16 cellular contexts compared by ENCODE assay signal in genomic region chr9:134634667-134635230, GRCh38. TPM values are rescaled to one million over a fixed set of nuclear protein-coding genes. Genes with fewer than 3 reads are reported as not detected.
"Had no signal": no experiment of that assay in that cellular context is flagged by ENCODE, and none has a peak within 500 bp of the region (broad histone marks: within the 10 kb centered on the region; RNA-seq: fewer than 3 reads in every experiment).

No MANE protein-coding gene starts in this region.

- H3K36me3 Mint-ChIP-seq: activated naive CD8-positive, alpha-beta T cell treated with anti-CD3 and anti-CD28 coated beads, Interleukin-2, amount 10 ng/mL, durations not matched to agents 7 days and 5 days; neural progenitor cell had no signal

- H2AFZ ChIP-seq: neural progenitor cell had no signal

- H3K4me1 Mint-ChIP-seq: activated B cell treated with CpG ODN at 0.5 μM for 24 hours; activated CD4-positive, alpha-beta T cell treated with anti-CD3 and anti-CD28 coated beads, Interleukin-2, amount 10 ng/mL, durations not matched to agents 24 days and 14 days; activated naive CD8-positive, alpha-beta T cell treated with anti-CD3 and anti-CD28 coated beads, Interleukin-2, amount 10 ng/mL, durations not matched to agents 7 days and 5 days; activated T-helper 17 cell treated with anti-CD3 and anti-CD28 coated beads, Interleukin-2, amount 50 U/mL, for 72 hours had no signal

- H3K27me3 Mint-ChIP-seq: activated CD4-positive, alpha-beta T cell treated with anti-CD3 and anti-CD28 coated beads, Interleukin-2, amount 10 ng/mL, durations not matched to agents 24 days and 14 days; activated naive CD8-positive, alpha-beta T cell treated with anti-CD3 and anti-CD28 coated beads, Interleukin-2, amount 10 ng/mL, durations not matched to agents 7 days and 5 days had no signal

- H3K9me3 Mint-ChIP-seq: activated B cell treated with CpG ODN at 0.5 μM for 24 hours; activated CD4-positive, alpha-beta T cell treated with anti-CD3 and anti-CD28 coated beads, Interleukin-2, amount 10 ng/mL, durations not matched to agents 24 days and 14 days; activated naive CD8-positive, alpha-beta T cell treated with anti-CD3 and anti-CD28 coated beads, Interleukin-2, amount 10 ng/mL, durations not matched to agents 7 days and 5 days; activated T-helper 17 cell treated with anti-CD3 and anti-CD28 coated beads, Interleukin-2, amount 50 U/mL, for 72 hours; neural progenitor cell had no signal

- H3K4me2 ChIP-seq: neural progenitor cell had no signal

- H3K4me1 ChIP-seq: foreskin keratinocyte, left lung, neural progenitor cell, vagina had no signal

- H3K27ac ChIP-seq: foreskin keratinocyte, left lung, neural progenitor cell, SJSA1, thoracic aorta, vagina had no signal

- H3K9ac ChIP-seq: neural progenitor cell had no signal

- H3K27ac Mint-ChIP-seq: activated B cell treated with CpG ODN at 0.5 μM for 24 hours; activated CD4-positive, alpha-beta T cell treated with anti-CD3 and anti-CD28 coated beads, Interleukin-2, amount 10 ng/mL, durations not matched to agents 24 days and 14 days; activated naive CD8-positive, alpha-beta T cell treated with anti-CD3 and anti-CD28 coated beads, Interleukin-2, amount 10 ng/mL, durations not matched to agents 7 days and 5 days; activated T-helper 17 cell treated with anti-CD3 and anti-CD28 coated beads, Interleukin-2, amount 50 U/mL, for 72 hours; progenitor cell of endocrine pancreas had no signal

- H3K4me3 Mint-ChIP-seq: activated B cell treated with CpG ODN at 0.5 μM for 24 hours; activated CD4-positive, alpha-beta T cell treated with anti-CD3 and anti-CD28 coated beads, Interleukin-2, amount 10 ng/mL, durations not matched to agents 24 days and 14 days; activated naive CD8-positive, alpha-beta T cell treated with anti-CD3 and anti-CD28 coated beads, Interleukin-2, amount 10 ng/mL, durations not matched to agents 7 days and 5 days; activated T-helper 17 cell treated with anti-CD3 and anti-CD28 coated beads, Interleukin-2, amount 50 U/mL, for 72 hours; neural progenitor cell had no signal

- DNase-seq: activated B cell treated with CpG ODN at 0.5 μM for 24 hours; activated CD4-positive, alpha-beta T cell treated with anti-CD3 and anti-CD28 coated beads, Interleukin-2, amount 10 ng/mL, durations not matched to agents 24 days and 14 days; activated naive CD8-positive, alpha-beta T cell treated with anti-CD3 and anti-CD28 coated beads, Interleukin-2, amount 10 ng/mL, durations not matched to agents 7 days and 5 days; activated T-cell treated with anti-CD3 and anti-CD28 coated beads for 4 hours; foreskin keratinocyte; stimulated activated CD4-positive, alpha-beta T cell treated with anti-CD3 and anti-CD28 coated beads, Interleukin-4, amount 100 ng/mL, for 1 hour; stimulated activated CD8-positive, alpha-beta memory T cell treated with anti-CD3 and anti-CD28 coated beads, Interleukin-4, amount 100 ng/mL, for 48 hours; stimulated activated naive CD8-positive, alpha-beta T cell treated with anti-CD3 and anti-CD28 coated beads, Interleukin-15, Interleukin-2, amounts not matched to agents 100 U/mL and 50 U/mL, for 24 hours; T1000 had no signal

- H3K9me3 ChIP-seq: left lung, SJSA1, thoracic aorta, vagina had no signal

- ATAC-seq: activated T-helper 17 cell treated with anti-CD3 and anti-CD28 coated beads, Interleukin-2, amount 50 U/mL, for 72 hours; foreskin keratinocyte; left lung; stimulated activated naive CD8-positive, alpha-beta T cell treated with anti-CD3 and anti-CD28 coated beads, Interleukin-15, Interleukin-2, amounts not matched to agents 100 U/mL and 50 U/mL, for 24 hours had no signal

- H3K27me3 ChIP-seq: foreskin keratinocyte, neural progenitor cell, SJSA1, vagina had no signal

RNA-seq across cellular contexts. Expression of gene COL5A1, which starts 6.9 kb away (rescaled TPM):
- total RNA-seq: activated CD4-positive, alpha-beta T cell treated with anti-CD3 and anti-CD28 coated beads, Interleukin-2, amount 10 ng/mL, durations not matched to agents 24 days and 14 days had no signal
